ENCODE assay signal across 8 cellular contexts in genomic region chr15:83747050-83747717, GRCh38.
DNase-seq lines count a peak whose midpoint lies in the region; ATAC-seq and TF ChIP-seq lines count a peak whose summit lies in the region.
"Had no signal": no experiment of that assay in that cellular context is flagged by ENCODE, and none has a peak within 500 bp of the region (broad histone marks: within the 10 kb centered on the region; RNA-seq: fewer than 3 reads in every experiment).

No MANE protein-coding gene starts in this region.

- no peak overlapping the region for H2AK5ac ChIP-seq in IMR-90 (ENCODE audit: low read depth, low read length)

- H2BK20ac ChIP-seq in IMR-90 (ENCODE audit: low read depth, low read length) = no peak overlapping the region

- no peak for TF ChIP-seq EP300 in transverse colon (IDR thresholded peaks at IDR 0.05; ENCODE audit: low read depth)

- H2AK9ac ChIP-seq in IMR-90 (replicated peaks; ENCODE audit: low read depth, low read length, poor library complexity) = no peak overlapping the region

- H3K4me1 ChIP-seq in IMR-90 (ENCODE audit: control insufficient read depth, insufficient read depth, low read length) (no peaks in the 10 kb centered on the region), transverse colon (peaks cover 0 to 13% (median 3%) of the 10 kb centered on the region in 4 donors)

- no peaks in the 10 kb centered on the region for H3K9me3 Mint-ChIP-seq in activated naive CD4-positive, alpha-beta T cell treated with anti-CD3 and anti-CD28 coated beads, Interleukin-2, amount 50 U/mL, for 72 hours
- H3K9me3 Mint-ChIP-seq: T-helper 2 cell treated with Interferon-gamma antibody and Interleukin-4, amounts not matched to agents 5 μg/mL and 100 μg/mL, for 36 hours had no signal

- H4K8ac ChIP-seq in IMR-90 (ENCODE audit: low read depth in 2 of 2, low read length in 2 of 2) = no peak overlapping the region

- no peak overlapping the region for H3K9ac ChIP-seq in IMR-90 (ENCODE audit: low read depth, low read length)

- 0 out of 2 replicates have a peak, but pooled peaks have one; percentile 14 for TF ChIP-seq RAD21 in IMR-90 (IDR thresholded peaks at IDR 0.05; ENCODE audit: low read length)

- POLR2A ChIA-PET in IMR-90 (lab: Charles Lee; ENCODE audit: unreplicated experiment) = no interaction called here

- DNase-seq in IMR-90 (peak; percentile 10), brain pericyte (ENCODE audit: low read depth, low spot score) (peak; percentile 5), kidney epithelial cell (ENCODE audit: low read depth) (peak; percentile 44), transverse colon (no peak), NCI-H2107 (lab: John Stamatoyannopoulos, UW) (no peak)
- no peak for DNase-seq in activated naive CD4-positive, alpha-beta T cell treated with anti-CD3 and anti-CD28 coated beads, Interleukin-2, amount 50 U/mL, for 72 hours (ENCODE audit: low spot score in 2 of 2)

- ATAC-seq in IMR-90 (ENCODE audit: low read depth) (peak; percentile 60; the same call in 1 of the 2 replicates), GM18511 (IDR thresholded peaks at IDR 0.05; ENCODE audit: unreplicated experiment) (no peak)
- no peak for ATAC-seq in activated naive CD4-positive, alpha-beta T cell treated with anti-CD3 and anti-CD28 coated beads, Interleukin-2, amount 50 U/mL, for 72 hours

- no peaks in the 10 kb centered on the region for H4K20me1 ChIP-seq in IMR-90 (ENCODE audit: insufficient read depth, low read length)

- H3K4me3 ChIP-seq in IMR-90 (ENCODE audit: insufficient read depth, low read depth, low read length) (no peak overlapping the region), kidney epithelial cell (ENCODE audit: low read depth, low read length) (no peak overlapping the region), transverse colon (peak overlapping the region in 1 of 4 donors; percentile 16)

- no peaks in the 10 kb centered on the region for H3K36me3 Mint-ChIP-seq in activated naive CD4-positive, alpha-beta T cell treated with anti-CD3 and anti-CD28 coated beads, Interleukin-2, amount 50 U/mL, for 72 hours

- H3K36me3 ChIP-seq in IMR-90 (ENCODE audit: control insufficient read depth, insufficient read depth, low read length) = no peaks in the 10 kb centered on the region
- H3K36me3 ChIP-seq in kidney epithelial cell (ENCODE audit: control insufficient read depth, insufficient read depth, low read length) = no peaks in the 10 kb centered on the region
- H3K36me3 ChIP-seq in transverse colon = no peaks in the 10 kb centered on the region

- H3K4me2 ChIP-seq in IMR-90 (ENCODE audit: low read depth, low read length) = peak overlapping the region; percentile 53; the same call in 1 of the 2 replicates

- TF ChIP-seq CTCF in IMR-90 (conservative IDR thresholded peaks at IDR 0.05; ENCODE audit: low read depth, low read length) (no peak), kidney epithelial cell (IDR thresholded peaks at IDR 0.05; ENCODE audit: insufficient read depth, low read length, poor library complexity, severe bottlenecking) (peak; percentile 50), transverse colon (IDR thresholded peaks at IDR 0.05) (peak in 2 of 5 experiments; percentile 7 to 27)

- no CpG with 5 or more reads among the region's 5 CpGs for WGBS in IMR-90 (ENCODE audit: extremely low coverage in 2 of 2, insufficient read length in 1 of 2), 2 experiments
- WGBS in transverse colon (ENCODE audit: low coverage in 1 of 2), 2 donors = 31 to 35% methylated on average over 4 to 5 of the region's 5 CpGs

- H3K14ac ChIP-seq in IMR-90 (replicated peaks; ENCODE audit: low read depth, low read length) = no peak overlapping the region

- H3K9me3 ChIP-seq in IMR-90 (ENCODE audit: control insufficient read depth, insufficient read depth, low read length) (peaks cover 6% of the 10 kb centered on the region), transverse colon (no peaks in the 10 kb centered on the region)

- no peak overlapping the region for H4K91ac ChIP-seq in IMR-90 (ENCODE audit: insufficient read depth, low read depth, low read length)

- BruUV-seq in IMR-90 (replicated peaks; lab: Mats Ljungman, UMichigan) = no TSS peak

- no peak overlapping the region for H2BK120ac ChIP-seq in IMR-90 (ENCODE audit: low read depth, low read length)

- no peak overlapping the region for H3K23ac ChIP-seq in IMR-90 (ENCODE audit: low read depth, low read length)

- H3K27ac Mint-ChIP-seq in activated naive CD4-positive, alpha-beta T cell treated with anti-CD3 and anti-CD28 coated beads, Interleukin-2, amount 50 U/mL, for 72 hours = no peak overlapping the region
- H3K27ac Mint-ChIP-seq: T-helper 2 cell treated with Interferon-gamma antibody and Interleukin-4, amounts not matched to agents 5 μg/mL and 100 μg/mL, for 36 hours had no signal

- no peak overlapping the region for H2BK5ac ChIP-seq in IMR-90 (ENCODE audit: low read depth, low read length, poor library complexity, severe bottlenecking)

- intact Hi-C loops in IMR-90 (cut with micrococcal nuclease) (no loop called here), transverse colon (cut with DNase I; ENCODE audit: low total_unique reads) (loop anchor here (5.0 kb wide), 1 partner anchor 95 kb away; the partner anchor contains the start of gene ADAMTSL3)

- H2BK15ac ChIP-seq in IMR-90 (ENCODE audit: low read depth, low read length) = no peak overlapping the region

- in situ Hi-C loops in IMR-90 (cut with MboI; ENCODE audit: low sequenced_read_pairs) = no loop called here
- in situ Hi-C loops in transverse colon (cut with MboI; ENCODE audit: low pct_ligation_motif_present in 1 of 4, low pct_unique_long_range_greater_than_20kb in 1 of 4, low sequenced_read_pairs in 3 of 4) = no loop called here

- CTCF ChIA-PET in IMR-90 (lab: Yijun Ruan, JAX) = no interaction called here

- H3K79me1 ChIP-seq in IMR-90 (ENCODE audit: low read depth in 1 of 2, low read length in 2 of 2) = no peaks in the 10 kb centered on the region

- H3K27me3 ChIP-seq in IMR-90 (ENCODE audit: control insufficient read depth, insufficient read depth, low read length) (no peaks in the 10 kb centered on the region), kidney epithelial cell (ENCODE audit: control insufficient read depth, insufficient read depth, low read length) (no peaks in the 10 kb centered on the region), transverse colon (no peaks in the 10 kb centered on the region)

- H3K4ac ChIP-seq in IMR-90 (ENCODE audit: low read depth, low read length) = no peak overlapping the region

- no peaks in the 10 kb centered on the region for H3K9me1 ChIP-seq in IMR-90 (ENCODE audit: insufficient read depth, low read length)

- dilution Hi-C loops in IMR-90 (cut with HindIII; ENCODE audit: low sequenced_read_pairs, unreplicated experiment) = no loop called here

- no peak overlapping the region for H4K5ac ChIP-seq in IMR-90 (ENCODE audit: low read depth, low read length)

- H2AFZ ChIP-seq in IMR-90 (replicated peaks; ENCODE audit: low read length, poor library complexity) = no peak overlapping the region

- no peak overlapping the region for H3K18ac ChIP-seq in IMR-90 (ENCODE audit: low read depth, low read length)

- H3K56ac ChIP-seq in IMR-90 (ENCODE audit: extremely low read depth, insufficient read depth, low read length) = no peak overlapping the region

- TF ChIP-seq POLR2A in IMR-90 (IDR thresholded peaks at IDR 0.05; ENCODE audit: low read depth, low read length) = no peak
- TF ChIP-seq POLR2A in transverse colon (IDR thresholded peaks at IDR 0.05) = no peak

- H3K27ac ChIP-seq in IMR-90 (ENCODE audit: insufficient read depth, low read length) (no peak overlapping the region), transverse colon (peak overlapping the region; percentile 58 to 75 (median 72))

TF ChIP-seq in IMR-90, 13 proteins besides CTCF, POLR2A, EP300 and RAD21:
- TF ChIP-seq, protein P1, sequence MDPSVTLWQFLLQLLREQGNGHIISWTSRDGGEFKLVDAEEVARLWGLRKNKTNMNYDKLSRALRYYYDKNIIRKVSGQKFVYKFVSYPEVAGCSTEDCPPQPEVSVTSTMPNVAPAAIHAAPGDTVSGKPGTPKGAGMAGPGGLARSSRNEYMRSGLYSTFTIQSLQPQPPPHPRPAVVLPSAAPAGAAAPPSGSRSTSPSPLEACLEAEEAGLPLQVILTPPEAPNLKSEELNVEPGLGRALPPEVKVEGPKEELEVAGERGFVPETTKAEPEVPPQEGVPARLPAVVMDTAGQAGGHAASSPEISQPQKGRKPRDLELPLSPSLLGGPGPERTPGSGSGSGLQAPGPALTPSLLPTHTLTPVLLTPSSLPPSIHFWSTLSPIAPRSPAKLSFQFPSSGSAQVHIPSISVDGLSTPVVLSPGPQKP (IDR thresholded peaks at IDR 0.05; ENCODE audit: borderline replicate concordance, low read depth, low read length) = no peak
- TF ChIP-seq BHLHE40 (IDR thresholded peaks at IDR 0.05; ENCODE audit: low read depth, low read length) (no peak), RCOR1 (IDR thresholded peaks at IDR 0.05; ENCODE audit: insufficient replicate concordance, low read length) (no peak), CHD1 (IDR thresholded peaks at IDR 0.05; ENCODE audit: low read depth, low read length) (no peak), MXI1 (IDR thresholded peaks at IDR 0.05; ENCODE audit: borderline replicate concordance, low read depth, low read length) (no peak), CEBPB (IDR thresholded peaks at IDR 0.05; ENCODE audit: low read depth, low read length) (no peak), FOS (IDR thresholded peaks at IDR 0.05; ENCODE audit: low read depth, low read length) (no peak), SMC3 (IDR thresholded peaks at IDR 0.05; ENCODE audit: low read depth, low read length) (no peak), RFX5 (IDR thresholded peaks at IDR 0.05; ENCODE audit: low read depth, low read length) (no peak)

Comparison
In these comparisons a context has a peak if more than half of its experiments do, and no peak if none do; other contexts are left out.
1. DNase-seq: peak in IMR-90 (single experiment), brain pericyte (single experiment) and kidney epithelial cell (single experiment); none in transverse colon (single experiment), NCI-H2107 (single experiment) and activated naive CD4-positive, alpha-beta T cell treated with anti-CD3 and anti-CD28 coated beads, Interleukin-2, amount 50 U/mL, for 72 hours (0 of 2).